ENCODE assay signal across 18 cellular contexts in the genomic region with DNA sequence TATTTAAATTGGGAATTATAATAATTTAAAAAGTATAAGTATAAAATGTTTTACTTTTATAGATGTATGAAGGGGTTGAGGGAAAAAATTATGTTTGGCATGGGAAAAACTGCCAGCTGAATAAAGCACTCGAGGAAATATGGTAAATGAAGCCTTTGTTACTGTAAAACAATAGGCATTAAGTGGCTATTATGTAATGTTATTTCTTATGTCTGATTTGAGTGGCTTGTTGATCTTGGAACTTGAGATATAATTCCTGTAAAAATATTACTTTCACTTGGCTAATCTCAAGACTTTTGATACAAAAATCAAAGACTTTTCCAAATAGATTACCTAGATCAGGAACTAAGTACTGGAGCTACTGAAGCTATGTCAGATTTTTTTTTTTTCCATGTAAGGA.
A peak's percentile ranks its signal among the peaks of the same experiment; 100 is the strongest.
DNase-seq lines count a peak whose midpoint lies in the region; ATAC-seq and TF ChIP-seq lines count a peak whose summit lies in the region.
"Had no signal": no experiment of that assay in that cellular context is flagged by ENCODE, and none has a peak within 500 bp of the region (broad histone marks: within the 10 kb centered on the region; RNA-seq: fewer than 3 reads in every experiment).

No MANE protein-coding gene starts in this region.

- H3K36me3 ChIP-seq in Loucy (ENCODE audit: insufficient read depth, low read length) = no peaks in the 10 kb centered on the region
- no peaks in the 10 kb centered on the region for H3K36me3 ChIP-seq in esophagus muscularis mucosa

- no peaks in the 10 kb centered on the region for H3K27me3 Mint-ChIP-seq in activated T-helper 17 cell treated with anti-CD3 and anti-CD28 coated beads, Interleukin-2, amount 50 U/mL, for 72 hours
- H3K27me3 Mint-ChIP-seq in WTC11 (ENCODE audit: low read depth) = peaks cover 21% of the 10 kb centered on the region
- H3K27me3 Mint-ChIP-seq: CD4-positive, CD25-positive, alpha-beta regulatory T cell had no signal

- H3K9ac ChIP-seq in Loucy (ENCODE audit: low read depth, low read length, poor library complexity, severe bottlenecking) = no peak overlapping the region

- H3F3A ChIP-seq in Loucy (ENCODE audit: low read depth) = no peaks in the 10 kb centered on the region

- no peak for TF ChIP-seq POLR2A in esophagus muscularis mucosa (IDR thresholded peaks at IDR 0.05; ENCODE audit: low read depth)

- peak overlapping the region; percentile 95 for H3K4me2 ChIP-seq in Loucy (ENCODE audit: low read depth, low read length, poor library complexity, severe bottlenecking)

- TF ChIP-seq EP300 in esophagus muscularis mucosa (IDR thresholded peaks at IDR 0.05) = no peak

- no peak overlapping the region for H2AFZ ChIP-seq in Loucy (ENCODE audit: low read length)

- POLR2A ChIA-PET in WTC11 (lab: Charles Lee) = no interaction called here

- ATAC-seq in activated T-helper 17 cell treated with anti-CD3 and anti-CD28 coated beads, Interleukin-2, amount 50 U/mL, for 72 hours (replicated peaks) = no peak
- no peak for ATAC-seq in GM19023 (IDR thresholded peaks at IDR 0.05; ENCODE audit: unreplicated experiment)
- no peak for ATAC-seq in WTC11

- H3K9me3 ChIP-seq in Loucy (ENCODE audit: insufficient read depth, low read depth, low read length) = no peaks in the 10 kb centered on the region
- H3K9me3 ChIP-seq in esophagus muscularis mucosa = no peaks in the 10 kb centered on the region

- intact Hi-C loops in esophagus muscularis mucosa (cut with DNase I) = loop anchor here (10.0 kb wide), 1 partner anchor 1211 kb away; no protein-coding TSS in a partner anchor

- H3K4me1 ChIP-seq in Loucy (ENCODE audit: insufficient read depth, low read length, poor library complexity, severe bottlenecking) (peaks cover 91% of the 10 kb centered on the region), esophagus muscularis mucosa (peaks cover 60 to 84% (median 66%) of the 10 kb centered on the region in 4 donors)

- H3K9me2 ChIP-seq in Loucy (replicated peaks; ENCODE audit: low read depth, low read length) = no peaks in the 10 kb centered on the region

- H3K36me3 Mint-ChIP-seq in activated T-helper 17 cell treated with anti-CD3 and anti-CD28 coated beads, Interleukin-2, amount 50 U/mL, for 72 hours (ENCODE audit: low read depth) = peaks cover 89% of the 10 kb centered on the region
- H3K36me3 Mint-ChIP-seq in WTC11 = no peaks in the 10 kb centered on the region

- TF ChIP-seq CTCF in Loucy (conservative IDR thresholded peaks at IDR 0.05; ENCODE audit: low read length) (no peak), esophagus muscularis mucosa (IDR thresholded peaks at IDR 0.05) (no peak), WTC11 (IDR thresholded peaks at IDR 0.05) (no peak)

- DNase-seq in esophagus muscularis mucosa (ENCODE audit: extremely low spot score) = no peak
- DNase-seq in pulmonary artery endothelial cell (ENCODE audit: low read depth, low spot score) = peak; percentile 54
- DNase-seq in NOMO-1 treated with DMSO at 0.1 percent for 48 hours (lab: John Stamatoyannopoulos, UW; ENCODE audit: unreplicated experiment) = no peak
- DNase-seq in T-helper 2 cell = no peak
- no peak for DNase-seq in WTC11 (ENCODE audit: low spot score)
- DNase-seq: ACHN; CD4-positive, CD25-positive, alpha-beta regulatory T cell; H9; IMR-90; Kasumi-1; NCI-H1417; NCI-H2081 treated with DMSO at 0.1 percent for 48 hours; NCI-H345; NCI-H69; NK-92 treated with Interleukin-12 subunit alpha and Interleukin-12 subunit beta, amount 100 ng/mL, for 24 hours had no signal

- no peak overlapping the region for H3K27ac Mint-ChIP-seq in activated T-helper 17 cell treated with anti-CD3 and anti-CD28 coated beads, Interleukin-2, amount 50 U/mL, for 72 hours
- no peak overlapping the region for H3K27ac Mint-ChIP-seq in WTC11
- H3K27ac Mint-ChIP-seq: H9 had no signal

- H3K79me2 ChIP-seq in Loucy (ENCODE audit: insufficient read depth, low read length) = peaks cover 97% of the 10 kb centered on the region

- peak overlapping the region; percentile 67 to 82 (median 76) for H3K27ac ChIP-seq in esophagus muscularis mucosa (replicated peaks in 1 of 4)

- CTCF ChIA-PET in WTC11 (lab: Charles Lee) = no interaction called here

- H4K20me1 ChIP-seq in Loucy (ENCODE audit: insufficient read depth, low read length, poor library complexity, severe bottlenecking) = peaks cover 4% of the 10 kb centered on the region

- no peaks in the 10 kb centered on the region for H3K9me3 Mint-ChIP-seq in activated T-helper 17 cell treated with anti-CD3 and anti-CD28 coated beads, Interleukin-2, amount 50 U/mL, for 72 hours
- H3K9me3 Mint-ChIP-seq in WTC11 = no peaks in the 10 kb centered on the region
- H3K9me3 Mint-ChIP-seq: CD4-positive, CD25-positive, alpha-beta regulatory T cell; H9 had no signal

- peak overlapping the region; percentile 94 for H3K4me3 Mint-ChIP-seq in activated T-helper 17 cell treated with anti-CD3 and anti-CD28 coated beads, Interleukin-2, amount 50 U/mL, for 72 hours
- no peak overlapping the region for H3K4me3 Mint-ChIP-seq in WTC11
- H3K4me3 Mint-ChIP-seq: H9 had no signal

- no peaks in the 10 kb centered on the region for H3K27me3 ChIP-seq in Loucy (ENCODE audit: insufficient read depth, low read length, poor library complexity, severe bottlenecking)
- no peaks in the 10 kb centered on the region for H3K27me3 ChIP-seq in esophagus muscularis mucosa

- WGBS in esophagus muscularis mucosa = 36% methylated on average over 1 of the region's 1 CpG

- peaks cover 76% of the 10 kb centered on the region for H3K4me1 Mint-ChIP-seq in activated T-helper 17 cell treated with anti-CD3 and anti-CD28 coated beads, Interleukin-2, amount 50 U/mL, for 72 hours
- peaks cover 32% of the 10 kb centered on the region for H3K4me1 Mint-ChIP-seq in WTC11

- H3K4me3 ChIP-seq in Loucy (ENCODE audit: low read length, poor library complexity, severe bottlenecking) (no peak overlapping the region), esophagus muscularis mucosa (no peak overlapping the region)

TF ChIP-seq in WTC11, 78 proteins besides CTCF, POLR2A, EP300 and RAD21 (continues in another document):
- no peak for TF ChIP-seq ESRRA (CRISPR knock-in tag; IDR thresholded peaks at IDR 0.05; ENCODE audit: borderline replicate concordance)
- TF ChIP-seq MYBL2 (CRISPR knock-in tag; IDR thresholded peaks at IDR 0.05) = no peak
- no peak for TF ChIP-seq ZNF423 (CRISPR knock-in tag; IDR thresholded peaks at IDR 0.05)
- TF ChIP-seq, protein P1, sequence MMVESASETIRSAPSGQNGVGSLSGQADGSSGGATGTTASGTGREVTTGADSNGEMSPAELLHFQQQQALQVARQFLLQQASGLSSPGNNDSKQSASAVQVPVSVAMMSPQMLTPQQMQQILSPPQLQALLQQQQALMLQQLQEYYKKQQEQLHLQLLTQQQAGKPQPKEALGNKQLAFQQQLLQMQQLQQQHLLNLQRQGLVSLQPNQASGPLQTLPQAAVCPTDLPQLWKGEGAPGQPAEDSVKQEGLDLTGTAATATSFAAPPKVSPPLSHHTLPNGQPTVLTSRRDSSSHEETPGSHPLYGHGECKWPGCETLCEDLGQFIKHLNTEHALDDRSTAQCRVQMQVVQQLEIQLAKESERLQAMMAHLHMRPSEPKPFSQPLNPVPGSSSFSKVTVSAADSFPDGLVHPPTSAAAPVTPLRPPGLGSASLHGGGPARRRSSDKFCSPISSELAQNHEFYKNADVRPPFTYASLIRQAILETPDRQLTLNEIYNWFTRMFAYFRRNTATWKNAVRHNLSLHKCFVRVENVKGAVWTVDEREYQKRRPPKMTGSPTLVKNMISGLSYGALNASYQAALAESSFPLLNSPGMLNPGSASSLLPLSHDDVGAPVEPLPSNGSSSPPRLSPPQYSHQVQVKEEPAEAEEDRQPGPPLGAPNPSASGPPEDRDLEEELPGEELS (CRISPR knock-in tag; IDR thresholded peaks at IDR 0.05) = no peak
- no peak for TF ChIP-seq ZNF671 (CRISPR knock-in tag; IDR thresholded peaks at IDR 0.05)
- TF ChIP-seq ELF4 (CRISPR knock-in tag; IDR thresholded peaks at IDR 0.05; ENCODE audit: low read depth) = no peak
- TF ChIP-seq ERG (CRISPR knock-in tag; IDR thresholded peaks at IDR 0.05) = no peak
- no peak for TF ChIP-seq ETV6 (CRISPR knock-in tag; IDR thresholded peaks at IDR 0.05)
- TF ChIP-seq E2F1 (CRISPR knock-in tag; IDR thresholded peaks at IDR 0.05) = no peak
- TF ChIP-seq, protein P2, sequence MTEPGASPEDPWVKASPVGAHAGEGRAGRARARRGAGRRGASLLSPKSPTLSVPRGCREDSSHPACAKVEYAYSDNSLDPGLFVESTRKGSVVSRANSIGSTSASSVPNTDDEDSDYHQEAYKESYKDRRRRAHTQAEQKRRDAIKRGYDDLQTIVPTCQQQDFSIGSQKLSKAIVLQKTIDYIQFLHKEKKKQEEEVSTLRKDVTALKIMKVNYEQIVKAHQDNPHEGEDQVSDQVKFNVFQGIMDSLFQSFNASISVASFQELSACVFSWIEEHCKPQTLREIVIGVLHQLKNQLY (CRISPR knock-in tag; IDR thresholded peaks at IDR 0.05) = no peak
- no peak for TF ChIP-seq USF2 (CRISPR knock-in tag; IDR thresholded peaks at IDR 0.05)
- TF ChIP-seq FOXJ3 (CRISPR knock-in tag; IDR thresholded peaks at IDR 0.05; ENCODE audit: borderline replicate concordance) = no peak
